ENCODE assay signal across 11 cellular contexts in genomic region chr12:21118760-21119159, GRCh38. TPM values are rescaled to one million over a fixed set of nuclear protein-coding genes. Genes with fewer than 3 reads are reported as not detected.
"Had no signal": no experiment of that assay in that cellular context is flagged by ENCODE, and none has a peak within 500 bp of the region (broad histone marks: within the 10 kb centered on the region; RNA-seq: fewer than 3 reads in every experiment).

No MANE protein-coding gene starts in this region.

- H3K27ac Mint-ChIP-seq: HFFc6 had no signal

- H3K27ac ChIP-seq: GM23248 had no signal

- H3K4me1 ChIP-seq: HAP-1 had no signal

- ATAC-seq: HCT116 had no signal

- DNase-seq: GM23248, GOT3, H7, H9, HCEC 1CT, HFFc6 had no signal

- H3K9me3 ChIP-seq: HAP-1 had no signal

- FAIRE-seq: H1, H54 had no signal

- H3K9ac ChIP-seq: GM23248 had no signal

- H3K4me3 Mint-ChIP-seq: H9, HFFc6 had no signal

- H2AFZ ChIP-seq: GM23248 had no signal

- H3K36me3 ChIP-seq: HAP-1 had no signal

- H3K4me3 ChIP-seq: GM23248, HAP-1 had no signal

RNA-seq across cellular contexts. Expression of gene SLCO1B1, which starts 12.2 kb away (rescaled TPM):
- total RNA-seq: GM23248, H4, H7, HFFc6 had no signal
- polyA plus RNA-seq: GM23248, H1 had no signal
